Comparison of ENCODE assay signal across 8 cellular contexts in the genomic region with DNA sequence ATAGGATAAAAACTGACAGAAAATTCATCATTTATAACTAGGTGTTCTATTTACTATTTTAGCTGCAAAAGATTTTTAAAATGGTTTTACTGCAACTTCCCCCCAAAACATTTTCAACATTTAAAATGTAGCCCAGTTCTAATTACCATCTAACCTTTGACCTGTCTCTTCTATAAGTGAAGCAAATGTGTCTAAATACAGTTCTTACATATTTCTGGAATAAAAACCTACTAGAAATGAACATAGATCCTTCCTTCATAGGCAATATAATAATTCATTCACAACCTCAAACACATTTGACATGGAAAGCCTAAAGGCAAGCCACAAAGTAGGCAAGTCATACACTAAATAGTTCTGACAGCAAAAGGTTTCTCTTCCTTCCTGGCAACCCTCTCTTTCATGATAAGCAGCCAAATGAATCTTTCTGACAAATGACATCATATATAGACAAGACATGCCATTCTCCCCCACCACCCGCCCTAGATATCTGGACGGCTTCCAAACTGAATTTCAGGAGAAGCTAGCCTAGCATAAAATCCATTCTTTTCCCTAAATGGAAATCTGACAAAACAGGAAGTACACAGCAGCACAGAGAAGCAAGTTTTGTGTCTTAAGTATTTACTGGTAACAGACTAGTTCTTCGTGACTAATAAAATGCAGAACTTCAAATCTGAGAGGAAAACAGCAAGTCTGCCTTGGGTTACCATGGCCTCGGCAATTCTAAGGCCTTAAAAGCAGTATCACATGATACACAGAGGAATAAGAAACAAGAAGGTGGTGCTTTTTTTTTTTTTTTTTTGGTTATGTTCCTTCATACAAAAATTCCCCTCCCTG. TPM values are rescaled to one million over a fixed set of nuclear protein-coding genes. Genes with fewer than 3 reads are reported as not detected.
DNase-seq lines count a peak whose midpoint lies in the region; ATAC-seq and TF ChIP-seq lines count a peak whose summit lies in the region.

No MANE protein-coding gene starts in this region.

- peak overlapping the region; percentile 63 for H3K4me3 Mint-ChIP-seq in activated naive CD8-positive, alpha-beta T cell treated with anti-CD3 and anti-CD28 coated beads, Interleukin-2, amount 50 U/mL, for 24 hours
- H3K4me3 Mint-ChIP-seq in glutamatergic neuron (ENCODE audit: unreplicated experiment), result no peak overlapping the region

- H3K9me3 Mint-ChIP-seq in activated naive CD8-positive, alpha-beta T cell treated with anti-CD3 and anti-CD28 coated beads, Interleukin-2, amount 50 U/mL, for 24 hours, result no peaks in the 10 kb centered on the region
- H3K9me3 Mint-ChIP-seq in glutamatergic neuron (ENCODE audit: unreplicated experiment), result no peaks in the 10 kb centered on the region

- H3K27me3 Mint-ChIP-seq in activated naive CD8-positive, alpha-beta T cell treated with anti-CD3 and anti-CD28 coated beads, Interleukin-2, amount 50 U/mL, for 24 hours, result no peaks in the 10 kb centered on the region
- H3K27me3 Mint-ChIP-seq in glutamatergic neuron (ENCODE audit: unreplicated experiment), result peaks cover 3% of the 10 kb centered on the region

- peaks cover 67% of the 10 kb centered on the region for H3K36me3 Mint-ChIP-seq in activated naive CD8-positive, alpha-beta T cell treated with anti-CD3 and anti-CD28 coated beads, Interleukin-2, amount 50 U/mL, for 24 hours (ENCODE audit: low read depth)
- no peaks in the 10 kb centered on the region for H3K36me3 Mint-ChIP-seq in glutamatergic neuron (ENCODE audit: unreplicated experiment)

- no peak for TF ChIP-seq CTCF in glutamatergic neuron (IDR thresholded peaks at IDR 0.05; ENCODE audit: partially characterized antibody, unreplicated experiment)

- H3K27ac Mint-ChIP-seq in activated naive CD8-positive, alpha-beta T cell treated with anti-CD3 and anti-CD28 coated beads, Interleukin-2, amount 50 U/mL, for 24 hours, result peak overlapping the region; percentile 89
- H3K27ac Mint-ChIP-seq in glutamatergic neuron (ENCODE audit: unreplicated experiment), result peak overlapping the region; percentile 64

- H3K4me1 Mint-ChIP-seq in activated naive CD8-positive, alpha-beta T cell treated with anti-CD3 and anti-CD28 coated beads, Interleukin-2, amount 50 U/mL, for 24 hours, result peaks cover 69% of the 10 kb centered on the region
- H3K4me1 Mint-ChIP-seq in glutamatergic neuron (ENCODE audit: low read depth, unreplicated experiment), result peaks cover 7% of the 10 kb centered on the region

- ATAC-seq in GM19043 (IDR thresholded peaks at IDR 0.05; ENCODE audit: low read depth, unreplicated experiment) (peak; percentile 76), GM19397 (IDR thresholded peaks at IDR 0.05; ENCODE audit: unreplicated experiment) (no peak)
- ATAC-seq in activated naive CD8-positive, alpha-beta T cell treated with anti-CD3 and anti-CD28 coated beads, Interleukin-2, amount 50 U/mL, for 24 hours, result peak; percentile 69

- DNase-seq in AG08396 (ENCODE audit: low spot score), result peak; percentile 64
- DNase-seq in Kasumi-1 (lab: John Stamatoyannopoulos, UW), result peak; percentile 56 to 70
- no peak for DNase-seq in activated naive CD8-positive, alpha-beta T cell treated with anti-CD3 and anti-CD28 coated beads, Interleukin-2, amount 50 U/mL, for 24 hours
- DNase-seq in glutamatergic neuron, result no peak
- peak; percentile 75 for DNase-seq in putamen (ENCODE audit: low spot score)
- DNase-seq in OCI-M2 (lab: John Stamatoyannopoulos, UW; ENCODE audit: unreplicated experiment), result no peak

RNA-seq across cellular contexts. Expression of gene ARID4A, which starts 17.2 kb away (rescaled TPM):
- 22.4 TPM for total RNA-seq in glutamatergic neuron (ENCODE audit: unreplicated experiment)

RNA-seq across cellular contexts. Expression of gene PSMA3, which starts 36.5 kb away (rescaled TPM):
- total RNA-seq in glutamatergic neuron (ENCODE audit: unreplicated experiment), result 116 TPM

Comparison
In these comparisons a context has a peak if more than half of its experiments do, and no peak if none do; other contexts are left out.
1. DNase-seq: peak in AG08396 (single experiment), Kasumi-1 (2 of 2) and putamen (single experiment); none in activated naive CD8-positive, alpha-beta T cell treated with anti-CD3 and anti-CD28 coated beads, Interleukin-2, amount 50 U/mL, for 24 hours (single experiment), glutamatergic neuron (single experiment) and OCI-M2 (single experiment).